30 cellular contexts compared by ENCODE assay signal in the genomic region with DNA sequence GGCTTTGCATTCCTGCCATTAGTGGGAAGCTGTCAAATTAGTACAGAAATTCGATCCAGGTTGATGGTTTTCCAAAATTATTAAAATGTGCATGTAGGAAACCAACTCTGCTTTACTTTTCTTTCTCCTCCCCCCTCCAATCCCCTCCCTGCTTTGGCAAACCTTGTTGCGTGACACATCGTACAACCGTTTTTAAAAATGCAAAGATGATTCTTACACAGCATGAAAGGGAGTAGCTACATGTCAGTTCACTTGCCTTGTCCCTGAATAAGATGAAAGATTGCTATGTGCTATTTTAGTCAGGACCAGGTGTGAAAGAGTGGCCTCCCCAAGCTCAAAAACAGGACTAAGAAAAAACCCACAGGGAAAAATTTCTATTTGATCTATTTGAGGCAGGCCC. TPM values are rescaled to one million over a fixed set of nuclear protein-coding genes. Genes with fewer than 3 reads are reported as not detected.
"Had no signal": no experiment of that assay in that cellular context is flagged by ENCODE, and none has a peak within 500 bp of the region (broad histone marks: within the 10 kb centered on the region; RNA-seq: fewer than 3 reads in every experiment).

No MANE protein-coding gene starts in this region.

- H3K9me3 ChIP-seq: adrenal gland, body of pancreas, breast epithelium had no signal

- DNase-seq: activated CD4-positive, alpha-beta memory T cell treated with anti-CD3 and anti-CD28 coated beads for 36 hours; activated CD4-positive, alpha-beta T cell treated with anti-CD3 and anti-CD28 coated beads for 36 hours; activated CD4-positive, alpha-beta T cell treated with anti-CD3 and anti-CD28 coated beads, Interleukin-2, amount 10 ng/mL, durations not matched to agents 24 days and 14 days; activated CD4-positive, CD25-positive, alpha-beta regulatory T cell; activated CD4-positive, CD25-positive, alpha-beta regulatory T cell treated with anti-CD3 and anti-CD28 coated beads, Interleukin-2, amount 50 U/mL, for 72 hours; activated CD8-positive, alpha-beta memory T cell treated with anti-CD3 and anti-CD28 coated beads, Interleukin-2, amount 10 ng/mL, durations not matched to agents 7 days and 5 days; activated CD8-positive, alpha-beta memory T cell treated with anti-CD3 and anti-CD28 coated beads, Interleukin-2, amount 50 U/mL, for 4 hours; activated CD8-positive, alpha-beta T cell treated with anti-CD3 and anti-CD28 coated beads, Interleukin-2, amount 10 ng/mL, durations not matched to agents 7 days and 5 days; activated effector memory CD4-positive, alpha-beta T cell treated with anti-CD3 and anti-CD28 coated beads, Interleukin-2, amount 50 U/mL, for 16 hours; activated naive CD4-positive, alpha-beta T cell treated with anti-CD3 and anti-CD28 coated beads for 36 hours; activated naive CD8-positive, alpha-beta T cell treated with anti-CD3 and anti-CD28 coated beads for 36 hours; activated naive CD8-positive, alpha-beta T cell treated with anti-CD3 and anti-CD28 coated beads, Interleukin-2, amount 50 U/mL, for 24 hours; activated T-cell treated with anti-CD3 and anti-CD28 coated beads, Interleukin-2, amount 50 U/mL, for 1 hour; activated T-cell treated with anti-CD3 and anti-CD28 coated beads, Interleukin-2, amount 50 U/mL, for 48 hours; adrenal gland; aorta; body of pancreas; dorsolateral prefrontal cortex; effector memory CD4-positive, alpha-beta T cell; endodermal cell; foreskin fibroblast; T-helper 2 cell had no signal

- H3K27me3 ChIP-seq: adrenal gland, body of pancreas, breast epithelium, cardiac muscle cell had no signal

- H3K36me3 ChIP-seq: adrenal gland, breast epithelium, cardiac muscle cell had no signal

- H3K4me1 ChIP-seq: adrenal gland, body of pancreas, breast epithelium had no signal

- H3K27ac ChIP-seq: adrenal gland, body of pancreas, breast epithelium, cardiac muscle cell, coronary artery had no signal

- ATAC-seq: activated CD4-positive, alpha-beta T cell treated with anti-CD3 and anti-CD28 coated beads for 36 hours; activated CD8-positive, alpha-beta memory T cell treated with anti-CD3 and anti-CD28 coated beads, Interleukin-2, amount 10 ng/mL, durations not matched to agents 7 days and 5 days; activated CD8-positive, alpha-beta T cell treated with anti-CD3 and anti-CD28 coated beads, Interleukin-2, amount 10 ng/mL, durations not matched to agents 7 days and 5 days; activated naive CD8-positive, alpha-beta T cell treated with anti-CD3 and anti-CD28 coated beads, Interleukin-2, amount 50 U/mL, for 24 hours; body of pancreas; esophagus mucosa had no signal

- H3K4me3 ChIP-seq: adrenal gland, body of pancreas, breast epithelium, cardiac muscle cell, coronary artery had no signal

RNA-seq across cellular contexts. Expression of gene SNCAIP, which starts 11.7 kb away (rescaled TPM):
- total RNA-seq: activated CD4-positive, alpha-beta memory T cell treated with anti-CD3 and anti-CD28 coated beads for 36 hours; activated CD4-positive, alpha-beta T cell treated with anti-CD3 and anti-CD28 coated beads for 36 hours; activated CD4-positive, alpha-beta T cell treated with anti-CD3 and anti-CD28 coated beads, Interleukin-2, amount 10 ng/mL, durations not matched to agents 24 days and 14 days; activated CD8-positive, alpha-beta memory T cell treated with anti-CD3 and anti-CD28 coated beads for 36 hours; activated CD8-positive, alpha-beta memory T cell treated with anti-CD3 and anti-CD28 coated beads, Interleukin-2, amount 10 ng/mL, durations not matched to agents 7 days and 5 days; activated CD8-positive, alpha-beta T cell treated with anti-CD3 and anti-CD28 coated beads, Interleukin-2, amount 10 ng/mL, durations not matched to agents 7 days and 5 days; activated naive CD4-positive, alpha-beta T cell treated with anti-CD3 and anti-CD28 coated beads for 36 hours; activated naive CD8-positive, alpha-beta T cell treated with anti-CD3 and anti-CD28 coated beads for 36 hours; activated T-helper 1 cell treated with anti-CD3 and anti-CD28 coated beads, Interleukin-12 subunit alpha, Interleukin-12 subunit beta, Interleukin-2, Interleukin-4 antibody, amounts not matched to agents 30 ng/mL and 10 ng/mL and 1 ng/mL, durations not matched to agents 14 hours and 24 hours and 36 hours; activated T-helper 2 cell treated with anti-CD3 and anti-CD28 coated beads, Interferon-gamma antibody, Interleukin-2, Interleukin-4, amounts not matched to agents 10 μg/mL and 5 μg/mL and 100 μg/mL, durations not matched to agents 14 hours and 24 hours and 36 hours; T-helper 1 cell treated with Interleukin-12 subunit alpha and Interleukin-12 subunit beta and Interleukin-4 antibody, amounts not matched to agents 30 ng/mL and 1 ng/mL, for 36 hours had no signal
